Comparison of ENCODE assay signal across 8 cellular contexts in genomic region chr2:54522624-54523281, GRCh38.
DNase-seq lines count a peak whose midpoint lies in the region; ATAC-seq and TF ChIP-seq lines count a peak whose summit lies in the region.

No MANE protein-coding gene starts in this region.

- ATAC-seq in GM18870 (IDR thresholded peaks at IDR 0.05; ENCODE audit: unreplicated experiment) (peak; percentile 63), HG03139 (IDR thresholded peaks at IDR 0.05; ENCODE audit: unreplicated experiment) (peak; percentile 62)
- peak; percentile 77 for ATAC-seq in stimulated activated naive CD8-positive, alpha-beta T cell treated with anti-CD3 and anti-CD28 coated beads, Interleukin-15, Interleukin-2, amounts not matched to agents 100 U/mL and 50 U/mL, for 24 hours

- no peak overlapping the region for H3K4me3 ChIP-seq in coronary artery

- H3K27ac ChIP-seq in coronary artery: no peak overlapping the region

- peak; percentile 28 for TF ChIP-seq CTCF in coronary artery (IDR thresholded peaks at IDR 0.05)

- DNase-seq in AG08396 (ENCODE audit: low spot score) (peak; percentile 38), NCI-H2196 treated with DMSO at 0.1 percent for 48 hours (lab: John Stamatoyannopoulos, UW; ENCODE audit: unreplicated experiment) (peak; percentile 36), coronary artery (ENCODE audit: low spot score) (no peak), myocyte (ENCODE audit: low read depth) (peak; percentile 58)
- DNase-seq in activated CD4-positive, alpha-beta T cell treated with anti-CD3 and anti-CD28 coated beads for 24 hours (ENCODE audit: low read depth in 2 of 2): peak; percentile 18 to 55
- peak; percentile 64 for DNase-seq in stimulated activated naive CD8-positive, alpha-beta T cell treated with anti-CD3 and anti-CD28 coated beads, Interleukin-15, Interleukin-2, amounts not matched to agents 100 U/mL and 50 U/mL, for 24 hours
